In genomic region chrX:45850775-45851433, GRCh38 we compare ENCODE assay signal across 2 cellular contexts.
TF ChIP-seq lines count a peak whose summit lies in the region.

No MANE protein-coding gene starts in this region.

TF ChIP-seq in HEK293, 187 proteins besides CTCF, POLR2A, EP300 and RAD21 (continued from another document and continues in another):
- TF ChIP-seq ZNF623 (tag by site-specific recombination; IDR thresholded peaks at IDR 0.05) = no peak
- TF ChIP-seq ZNF354C (tag by site-specific recombination; IDR thresholded peaks at IDR 0.05; ENCODE audit: borderline replicate concordance, low read depth) = no peak
- TF ChIP-seq SALL2 (tag by site-specific recombination; IDR thresholded peaks at IDR 0.05; ENCODE audit: borderline replicate concordance) = no peak
- no peak for TF ChIP-seq ZNF175 (tag by site-specific recombination; IDR thresholded peaks at IDR 0.05)
- no peak for TF ChIP-seq YY1 (tag by site-specific recombination; IDR thresholded peaks at IDR 0.05)
- peak; percentile 90 for TF ChIP-seq ZNF341 (tag by site-specific recombination; IDR thresholded peaks at IDR 0.05; ENCODE audit: low read depth)
- TF ChIP-seq MEIS1 (CRISPR knock-in tag; IDR thresholded peaks at IDR 0.05; ENCODE audit: borderline replicate concordance) = no peak
- TF ChIP-seq ZFP3 (tag by site-specific recombination; IDR thresholded peaks at IDR 0.05; ENCODE audit: low read depth) = no peak
- TF ChIP-seq ZNF112 (tag by site-specific recombination; IDR thresholded peaks at IDR 0.05) = no peak
- TF ChIP-seq, protein P1, sequence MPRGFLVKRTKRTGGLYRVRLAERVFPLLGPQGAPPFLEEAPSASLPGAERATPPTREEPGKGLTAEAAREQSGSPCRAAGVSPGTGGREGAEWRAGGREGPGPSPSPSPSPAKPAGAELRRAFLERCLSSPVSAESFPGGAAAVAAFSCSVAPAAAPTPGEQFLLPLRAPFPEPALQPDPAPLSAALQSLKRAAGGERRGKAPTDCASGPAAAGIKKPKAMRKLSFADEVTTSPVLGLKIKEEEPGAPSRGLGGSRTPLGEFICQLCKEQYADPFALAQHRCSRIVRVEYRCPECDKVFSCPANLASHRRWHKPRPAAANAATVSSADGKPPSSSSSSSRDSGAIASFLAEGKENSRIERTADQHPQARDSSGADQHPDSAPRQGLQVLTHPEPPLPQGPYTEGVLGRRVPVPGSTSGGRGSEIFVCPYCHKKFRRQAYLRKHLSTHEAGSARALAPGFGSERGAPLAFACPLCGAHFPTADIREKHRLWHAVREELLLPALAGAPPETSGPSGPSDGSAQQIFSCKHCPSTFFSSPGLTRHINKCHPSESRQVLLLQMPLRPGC (tag by site-specific recombination; IDR thresholded peaks at IDR 0.05) = no peak
- no peak for TF ChIP-seq SP7 (tag by site-specific recombination; IDR thresholded peaks at IDR 0.05)
- no peak for TF ChIP-seq ZNF558 (tag by site-specific recombination; IDR thresholded peaks at IDR 0.05)
- TF ChIP-seq ZNF776 (tag by site-specific recombination; IDR thresholded peaks at IDR 0.05; ENCODE audit: borderline replicate concordance) = no peak
- no peak for TF ChIP-seq ZNF707 (tag by site-specific recombination; IDR thresholded peaks at IDR 0.05)
- TF ChIP-seq, protein P2, sequence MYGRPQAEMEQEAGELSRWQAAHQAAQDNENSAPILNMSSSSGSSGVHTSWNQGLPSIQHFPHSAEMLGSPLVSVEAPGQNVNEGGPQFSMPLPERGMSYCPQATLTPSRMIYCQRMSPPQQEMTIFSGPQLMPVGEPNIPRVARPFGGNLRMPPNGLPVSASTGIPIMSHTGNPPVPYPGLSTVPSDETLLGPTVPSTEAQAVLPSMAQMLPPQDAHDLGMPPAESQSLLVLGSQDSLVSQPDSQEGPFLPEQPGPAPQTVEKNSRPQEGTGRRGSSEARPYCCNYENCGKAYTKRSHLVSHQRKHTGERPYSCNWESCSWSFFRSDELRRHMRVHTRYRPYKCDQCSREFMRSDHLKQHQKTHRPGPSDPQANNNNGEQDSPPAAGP (tag by site-specific recombination; IDR thresholded peaks at IDR 0.05) = no peak
- TF ChIP-seq ZNF324 (tag by site-specific recombination; IDR thresholded peaks at IDR 0.05) = no peak
- no peak for TF ChIP-seq ZNF692 (tag by site-specific recombination; IDR thresholded peaks at IDR 0.05)
- TF ChIP-seq, protein P3, sequence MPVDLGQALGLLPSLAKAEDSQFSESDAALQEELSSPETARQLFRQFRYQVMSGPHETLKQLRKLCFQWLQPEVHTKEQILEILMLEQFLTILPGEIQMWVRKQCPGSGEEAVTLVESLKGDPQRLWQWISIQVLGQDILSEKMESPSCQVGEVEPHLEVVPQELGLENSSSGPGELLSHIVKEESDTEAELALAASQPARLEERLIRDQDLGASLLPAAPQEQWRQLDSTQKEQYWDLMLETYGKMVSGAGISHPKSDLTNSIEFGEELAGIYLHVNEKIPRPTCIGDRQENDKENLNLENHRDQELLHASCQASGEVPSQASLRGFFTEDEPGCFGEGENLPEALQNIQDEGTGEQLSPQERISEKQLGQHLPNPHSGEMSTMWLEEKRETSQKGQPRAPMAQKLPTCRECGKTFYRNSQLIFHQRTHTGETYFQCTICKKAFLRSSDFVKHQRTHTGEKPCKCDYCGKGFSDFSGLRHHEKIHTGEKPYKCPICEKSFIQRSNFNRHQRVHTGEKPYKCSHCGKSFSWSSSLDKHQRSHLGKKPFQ (tag by site-specific recombination; IDR thresholded peaks at IDR 0.05) = no peak
- TF ChIP-seq ZNF837 (tag by site-specific recombination; IDR thresholded peaks at IDR 0.05) = no peak
- TF ChIP-seq, protein P4, sequence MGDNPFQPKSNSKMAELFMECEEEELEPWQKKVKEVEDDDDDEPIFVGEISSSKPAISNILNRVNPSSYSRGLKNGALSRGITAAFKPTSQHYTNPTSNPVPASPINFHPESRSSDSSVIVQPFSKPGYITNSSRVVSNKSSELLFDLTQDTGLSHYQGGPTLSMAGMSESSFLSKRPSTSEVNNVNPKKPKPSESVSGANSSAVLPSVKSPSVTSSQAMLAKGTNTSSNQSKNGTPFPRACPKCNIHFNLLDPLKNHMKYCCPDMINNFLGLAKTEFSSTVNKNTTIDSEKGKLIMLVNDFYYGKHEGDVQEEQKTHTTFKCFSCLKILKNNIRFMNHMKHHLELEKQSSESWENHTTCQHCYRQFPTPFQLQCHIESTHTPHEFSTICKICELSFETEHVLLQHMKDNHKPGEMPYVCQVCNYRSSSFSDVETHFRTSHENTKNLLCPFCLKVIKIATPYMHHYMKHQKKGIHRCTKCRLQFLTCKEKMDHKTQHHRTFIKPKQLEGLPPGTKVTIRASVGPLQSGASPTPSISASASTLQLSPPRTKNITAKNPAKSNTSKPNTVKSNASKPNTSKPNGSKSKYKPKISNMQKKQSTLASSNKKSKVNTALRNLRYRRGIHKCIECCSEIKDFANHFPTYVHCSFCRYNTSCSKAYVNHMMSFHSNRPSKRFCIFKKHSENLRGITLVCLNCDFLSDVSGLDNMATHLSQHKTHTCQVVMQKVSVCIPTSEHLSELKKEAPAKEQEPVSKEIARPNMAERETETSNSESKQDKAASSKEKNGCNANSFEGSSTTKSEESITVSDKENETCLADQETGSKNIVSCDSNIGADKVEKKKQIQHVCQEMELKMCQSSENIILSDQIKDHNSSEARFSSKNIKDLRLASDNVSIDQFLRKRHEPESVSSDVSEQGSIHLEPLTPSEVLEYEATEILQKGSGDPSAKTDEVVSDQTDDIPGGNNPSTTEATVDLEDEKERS (tag by site-specific recombination; IDR thresholded peaks at IDR 0.05) = no peak
- TF ChIP-seq ZNF335 (tag by site-specific recombination; conservative IDR thresholded peaks at IDR 0.05) = peak; percentile 29; the same call in 1 of the 2 replicates
- no peak for TF ChIP-seq ZNF274 (IDR thresholded peaks at IDR 0.05; ENCODE audit: low read length)
- no peak for TF ChIP-seq ZNF274 (tag by site-specific recombination; IDR thresholded peaks at IDR 0.05; ENCODE audit: borderline replicate concordance)
- no peak for TF ChIP-seq ZNF629 (tag by site-specific recombination; IDR thresholded peaks at IDR 0.05)
- TF ChIP-seq ZBTB21 (tag by site-specific recombination; IDR thresholded peaks at IDR 0.05) = no peak
- no peak for TF ChIP-seq BCL11A (tag by site-specific recombination; IDR thresholded peaks at IDR 0.05; ENCODE audit: low read depth)

TF ChIP-seq in liver, 16 proteins besides CTCF, POLR2A, EP300 and RAD21 (continued from another document):
- TF ChIP-seq MAX (IDR thresholded peaks at IDR 0.05) (no peak), HNF4A (conservative IDR thresholded peaks at IDR 0.05) (no peak), JUND (IDR thresholded peaks at IDR 0.05) (no peak), TAF1 (conservative IDR thresholded peaks at IDR 0.05) (no peak)
